In the genomic region with DNA sequence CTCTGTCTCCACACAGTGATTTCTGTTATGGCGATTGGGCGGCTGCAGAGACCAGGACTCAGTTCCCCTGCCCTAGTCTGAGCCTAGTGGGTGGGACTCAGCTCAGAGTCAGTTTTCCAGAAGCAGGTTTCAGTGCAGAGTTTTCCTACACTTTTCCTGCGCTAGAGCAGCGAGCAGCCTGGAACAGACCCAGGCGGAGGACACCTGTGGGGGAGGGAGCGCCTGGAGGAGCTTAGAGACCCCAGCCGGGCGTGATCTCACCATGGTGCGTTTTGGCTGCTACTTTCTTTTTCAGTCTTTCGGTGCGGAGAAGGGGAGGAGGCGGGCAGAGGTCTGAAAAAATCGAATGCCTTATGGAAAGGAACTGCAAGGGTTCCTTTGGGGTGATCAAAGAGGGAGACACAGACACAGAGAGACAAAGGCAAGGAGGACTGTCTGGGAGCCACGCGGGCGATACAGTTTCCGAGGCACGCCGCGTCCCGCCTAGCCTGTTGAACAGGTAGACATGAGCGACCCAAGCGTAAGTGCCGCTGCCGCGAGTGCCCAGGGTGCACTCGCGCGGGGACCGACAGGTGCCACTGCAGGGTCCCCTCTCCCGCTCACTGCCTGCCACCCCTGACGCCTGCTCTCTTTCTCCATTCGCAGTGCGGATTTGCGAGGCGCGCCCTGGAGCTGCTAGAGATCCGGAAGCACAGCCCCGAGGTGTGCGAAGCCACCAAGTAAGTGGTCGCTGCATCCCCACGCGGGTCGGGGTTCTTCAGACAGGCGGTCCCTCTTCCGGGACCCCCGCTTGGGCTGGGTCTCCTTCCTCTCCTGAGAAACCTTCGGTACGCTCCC, we compare ENCODE assay signal across 1 cellular context.
TF ChIP-seq lines count a peak whose summit lies in the region.

TSS of gene GUCY1A1 (plus strand) at position 148 of the 837 bp plus-strand sequence. CDS start 30,020 bp downstream, outside the sequence.

TF ChIP-seq in IMR-90, 13 proteins besides CTCF, POLR2A, EP300 and RAD21 (continued from another document):
- TF ChIP-seq, protein P1, sequence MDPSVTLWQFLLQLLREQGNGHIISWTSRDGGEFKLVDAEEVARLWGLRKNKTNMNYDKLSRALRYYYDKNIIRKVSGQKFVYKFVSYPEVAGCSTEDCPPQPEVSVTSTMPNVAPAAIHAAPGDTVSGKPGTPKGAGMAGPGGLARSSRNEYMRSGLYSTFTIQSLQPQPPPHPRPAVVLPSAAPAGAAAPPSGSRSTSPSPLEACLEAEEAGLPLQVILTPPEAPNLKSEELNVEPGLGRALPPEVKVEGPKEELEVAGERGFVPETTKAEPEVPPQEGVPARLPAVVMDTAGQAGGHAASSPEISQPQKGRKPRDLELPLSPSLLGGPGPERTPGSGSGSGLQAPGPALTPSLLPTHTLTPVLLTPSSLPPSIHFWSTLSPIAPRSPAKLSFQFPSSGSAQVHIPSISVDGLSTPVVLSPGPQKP (IDR thresholded peaks at IDR 0.05; ENCODE audit: borderline replicate concordance, low read depth, low read length): no peak
- no peak for TF ChIP-seq MXI1 (IDR thresholded peaks at IDR 0.05; ENCODE audit: borderline replicate concordance, low read depth, low read length)
- TF ChIP-seq RFX5 (IDR thresholded peaks at IDR 0.05; ENCODE audit: low read depth, low read length): no peak
- no peak for TF ChIP-seq BHLHE40 (IDR thresholded peaks at IDR 0.05; ENCODE audit: low read depth, low read length)
- TF ChIP-seq FOS (IDR thresholded peaks at IDR 0.05; ENCODE audit: low read depth, low read length): no peak
- no peak for TF ChIP-seq CHD1 (IDR thresholded peaks at IDR 0.05; ENCODE audit: low read depth, low read length)
- TF ChIP-seq, protein P2, sequence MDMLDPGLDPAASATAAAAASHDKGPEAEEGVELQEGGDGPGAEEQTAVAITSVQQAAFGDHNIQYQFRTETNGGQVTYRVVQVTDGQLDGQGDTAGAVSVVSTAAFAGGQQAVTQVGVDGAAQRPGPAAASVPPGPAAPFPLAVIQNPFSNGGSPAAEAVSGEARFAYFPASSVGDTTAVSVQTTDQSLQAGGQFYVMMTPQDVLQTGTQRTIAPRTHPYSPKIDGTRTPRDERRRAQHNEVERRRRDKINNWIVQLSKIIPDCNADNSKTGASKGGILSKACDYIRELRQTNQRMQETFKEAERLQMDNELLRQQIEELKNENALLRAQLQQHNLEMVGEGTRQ (IDR thresholded peaks at IDR 0.05; ENCODE audit: low read depth, low read length): no peak
- no peak for TF ChIP-seq SMC3 (IDR thresholded peaks at IDR 0.05; ENCODE audit: low read depth, low read length)
TF ChIP-seq in IMR-90: peak in this region for 0.
